23 cellular contexts compared by ENCODE assay signal in genomic region chr12:5946388-5946787, GRCh38. TPM values are rescaled to one million over a fixed set of nuclear protein-coding genes. Genes with fewer than 3 reads are reported as not detected.
"Had no signal": no experiment of that assay in that cellular context is flagged by ENCODE, and none has a peak within 500 bp of the region (broad histone marks: within the 10 kb centered on the region; RNA-seq: fewer than 3 reads in every experiment).

No MANE protein-coding gene starts in this region.

- H3K36me3 Mint-ChIP-seq: naive thymus-derived CD8-positive, alpha-beta T cell; stimulated activated memory B cell treated with anti-CD40 and anti-IgM and Interleukin-4, amounts not matched to agents 10 μg/mL and 1 μg/mL and 100 μg/mL, for 72 hours had no signal

- H3K9ac ChIP-seq: parathyroid adenoma had no signal

- DNase-seq: cerebellar nuclear complex; effector memory CD8-positive, alpha-beta T cell; erythroblast; foreskin keratinocyte; left colon; left ventricle myocardium superior; mucosa of descending colon; naive thymus-derived CD8-positive, alpha-beta T cell; psoas muscle; retina; spleen; stimulated activated CD4-positive, alpha-beta T cell treated with anti-CD3 and anti-CD28 coated beads, Interleukin-15, amount 100 ng/mL, for 24 hours; stimulated activated CD4-positive, alpha-beta T cell treated with anti-CD3 and anti-CD28 coated beads, Interleukin-1b, Interleukin-23, amount 100 ng/mL, for 48 hours; stimulated activated CD4-positive, alpha-beta T cell treated with anti-CD3 and anti-CD28 coated beads, Interleukin-4, amount 100 ng/mL, for 24 hours; tibial artery; upper lobe of right lung had no signal

- H3K9me3 Mint-ChIP-seq: dendritic cell treated with granulocyte-macrophage colony-stimulating factor and Interleukin-4, amounts not matched to agents 40 ng/mL and 50 ng/mL, for 4 days; effector memory CD8-positive, alpha-beta T cell; naive thymus-derived CD8-positive, alpha-beta T cell; stimulated activated memory B cell treated with anti-CD40 and anti-IgM and Interleukin-4, amounts not matched to agents 10 μg/mL and 1 μg/mL and 100 μg/mL, for 72 hours; stimulated activated naive CD8-positive, alpha-beta T cell treated with anti-CD3 and anti-CD28 coated beads, Interleukin-15, Interleukin-2, amounts not matched to agents 100 ng/mL and 50 ng/mL, for 24 hours had no signal

- H3K4me3 Mint-ChIP-seq: dendritic cell treated with granulocyte-macrophage colony-stimulating factor and Interleukin-4, amounts not matched to agents 40 ng/mL and 50 ng/mL, for 4 days; effector memory CD8-positive, alpha-beta T cell; stimulated activated memory B cell treated with anti-CD40 and anti-IgM and Interleukin-4, amounts not matched to agents 10 μg/mL and 1 μg/mL and 100 μg/mL, for 72 hours; stimulated activated naive CD8-positive, alpha-beta T cell treated with anti-CD3 and anti-CD28 coated beads, Interleukin-15, Interleukin-2, amounts not matched to agents 100 ng/mL and 50 ng/mL, for 24 hours had no signal

- H3K4me3 ChIP-seq: lung, mucosa of descending colon, psoas muscle, spleen, tibial artery, upper lobe of right lung had no signal

- H3K4me1 ChIP-seq: foreskin keratinocyte, parathyroid adenoma, psoas muscle, upper lobe of right lung had no signal

- H3K36me3 ChIP-seq: tibial artery had no signal

- H3K4me1 Mint-ChIP-seq: stimulated activated memory B cell treated with anti-CD40 and anti-IgM and Interleukin-4, amounts not matched to agents 10 μg/mL and 1 μg/mL and 100 μg/mL, for 72 hours had no signal

- H3K9me3 ChIP-seq: mucosa of descending colon, psoas muscle, spleen, tibial artery, upper lobe of right lung had no signal

- FAIRE-seq: colon, endothelial cell of umbilical vein had no signal

- H3K79me2 ChIP-seq: parathyroid adenoma had no signal

- H2AFZ ChIP-seq: parathyroid adenoma had no signal

- H3K27ac ChIP-seq: foreskin keratinocyte, parathyroid adenoma, psoas muscle, spleen, tibial artery, upper lobe of right lung had no signal

- H3K27ac Mint-ChIP-seq: dendritic cell treated with granulocyte-macrophage colony-stimulating factor and Interleukin-4, amounts not matched to agents 40 ng/mL and 50 ng/mL, for 4 days; effector memory CD8-positive, alpha-beta T cell; naive thymus-derived CD8-positive, alpha-beta T cell; stimulated activated memory B cell treated with anti-CD40 and anti-IgM and Interleukin-4, amounts not matched to agents 10 μg/mL and 1 μg/mL and 100 μg/mL, for 72 hours; stimulated activated naive CD8-positive, alpha-beta T cell treated with anti-CD3 and anti-CD28 coated beads, Interleukin-15, Interleukin-2, amounts not matched to agents 100 ng/mL and 50 ng/mL, for 24 hours had no signal

RNA-seq across cellular contexts. Expression of gene ANO2, which starts 1.3 kb away (rescaled TPM):
- total RNA-seq: foreskin keratinocyte; naive thymus-derived CD8-positive, alpha-beta T cell had no signal
- polyA plus RNA-seq: naive thymus-derived CD8-positive, alpha-beta T cell had no signal
